Comparison of ENCODE assay signal across 1 cellular context in the genomic region with DNA sequence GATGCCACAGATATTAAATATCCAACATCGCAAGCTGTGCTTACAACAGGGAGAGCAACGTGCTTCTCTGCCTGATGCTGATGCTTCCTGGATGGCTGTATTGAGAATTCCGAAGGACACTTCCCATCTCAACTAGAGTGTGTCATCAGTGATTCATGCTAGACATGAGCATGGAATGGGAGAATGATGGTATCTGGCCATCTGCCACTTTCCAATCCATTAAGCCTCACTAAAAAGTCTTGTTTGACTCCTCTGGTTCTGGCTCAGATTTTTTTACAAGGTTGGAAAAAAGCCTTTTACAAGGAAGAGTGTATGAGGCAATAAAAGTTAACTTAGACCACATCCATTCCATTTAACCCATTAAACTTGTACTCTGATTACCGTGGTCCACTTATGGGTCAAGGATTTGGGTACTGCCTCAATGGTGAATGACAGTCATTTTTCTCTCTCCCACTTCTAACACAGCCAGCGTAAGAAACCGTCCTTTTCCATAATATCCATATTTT.
TF ChIP-seq lines count a peak whose summit lies in the region.

No MANE protein-coding gene starts in this region.

TF ChIP-seq in HEK293, 187 proteins besides CTCF, POLR2A, EP300 and RAD21 (continued from another document and continues in another):
- TF ChIP-seq, protein P1, sequence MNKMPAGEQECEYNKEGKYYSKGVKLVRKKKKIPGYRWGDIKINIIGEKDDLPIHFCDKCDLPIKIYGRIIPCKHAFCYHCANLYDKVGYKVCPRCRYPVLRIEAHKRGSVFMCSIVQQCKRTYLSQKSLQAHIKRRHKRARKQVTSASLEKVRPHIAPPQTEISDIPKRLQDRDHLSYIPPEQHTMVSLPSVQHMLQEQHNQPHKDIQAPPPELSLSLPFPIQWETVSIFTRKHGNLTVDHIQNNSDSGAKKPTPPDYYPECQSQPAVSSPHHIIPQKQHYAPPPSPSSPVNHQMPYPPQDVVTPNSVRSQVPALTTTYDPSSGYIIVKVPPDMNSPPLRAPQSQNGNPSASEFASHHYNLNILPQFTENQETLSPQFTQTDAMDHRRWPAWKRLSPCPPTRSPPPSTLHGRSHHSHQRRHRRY (tag by site-specific recombination; IDR thresholded peaks at IDR 0.05) = no peak
- TF ChIP-seq ZNF426 (tag by site-specific recombination; IDR thresholded peaks at IDR 0.05) (no peak), ZNF843 (tag by site-specific recombination; IDR thresholded peaks at IDR 0.05) (peak; percentile 98), GLI4 (tag by site-specific recombination; IDR thresholded peaks at IDR 0.05) (no peak), ZNF530 (tag by site-specific recombination; IDR thresholded peaks at IDR 0.05; ENCODE audit: low read depth) (no peak), FEZF1 (tag by site-specific recombination; IDR thresholded peaks at IDR 0.05) (peak; percentile 98), ZNF544 (tag by site-specific recombination; IDR thresholded peaks at IDR 0.05) (no peak), SP2 (tag by site-specific recombination; IDR thresholded peaks at IDR 0.05) (no peak), ZNF76 (tag by site-specific recombination; IDR thresholded peaks at IDR 0.05; ENCODE audit: borderline replicate concordance, low read depth) (no peak), ZNF114 (tag by site-specific recombination; IDR thresholded peaks at IDR 0.05) (no peak), YY1 (tag by site-specific recombination; IDR thresholded peaks at IDR 0.05) (no peak), KLF16 (tag by site-specific recombination; IDR thresholded peaks at IDR 0.05) (peak; percentile 63), HOXD13 (CRISPR knock-in tag; IDR thresholded peaks at IDR 0.05; ENCODE audit: borderline replicate concordance) (peak; percentile 95), ZNF549 (tag by site-specific recombination; IDR thresholded peaks at IDR 0.05) (no peak), GLIS1 (tag by site-specific recombination; IDR thresholded peaks at IDR 0.05) (peak; percentile 17; the same call in 1 of the 2 replicates), ZNF221 (tag by site-specific recombination; IDR thresholded peaks at IDR 0.05; ENCODE audit: borderline replicate concordance) (no peak), ZNF561 (tag by site-specific recombination; IDR thresholded peaks at IDR 0.05; ENCODE audit: borderline replicate concordance) (peak; percentile 90), ZFP69B (tag by site-specific recombination; IDR thresholded peaks at IDR 0.05) (no peak), ZNF324 (tag by site-specific recombination; IDR thresholded peaks at IDR 0.05) (peak; percentile 43; the same call in 1 of the 2 replicates), ZNF202 (tag by site-specific recombination; IDR thresholded peaks at IDR 0.05; ENCODE audit: borderline replicate concordance) (no peak), ZNF658 (tag by site-specific recombination; IDR thresholded peaks at IDR 0.05) (no peak), HOXA7 (CRISPR knock-in tag; IDR thresholded peaks at IDR 0.05; ENCODE audit: borderline replicate concordance) (no peak), SP3 (tag by site-specific recombination; IDR thresholded peaks at IDR 0.05) (peak; percentile 31; the same call in 1 of the 2 replicates), ZBTB20 (tag by site-specific recombination; IDR thresholded peaks at IDR 0.05) (peak; percentile 60), ZNF701 (tag by site-specific recombination; IDR thresholded peaks at IDR 0.05) (no peak), ZNF664 (tag by site-specific recombination; IDR thresholded peaks at IDR 0.05) (peak; percentile 71), SALL2 (tag by site-specific recombination; IDR thresholded peaks at IDR 0.05; ENCODE audit: borderline replicate concordance) (no peak), ZNF174 (tag by site-specific recombination; IDR thresholded peaks at IDR 0.05) (no peak), ZNF394 (tag by site-specific recombination; IDR thresholded peaks at IDR 0.05; ENCODE audit: borderline replicate concordance) (peak; percentile 78), ZFP37 (tag by site-specific recombination; IDR thresholded peaks at IDR 0.05) (peak; percentile 68), ZNF747 (tag by site-specific recombination; IDR thresholded peaks at IDR 0.05) (no peak), ZNF423 (tag by site-specific recombination; IDR thresholded peaks at IDR 0.05) (no peak), ZNF777 (tag by site-specific recombination; IDR thresholded peaks at IDR 0.05; ENCODE audit: borderline replicate concordance) (no peak), ZNF501 (tag by site-specific recombination; IDR thresholded peaks at IDR 0.05) (peak; percentile 90), SCRT1 (tag by site-specific recombination; IDR thresholded peaks at IDR 0.05; ENCODE audit: borderline replicate concordance) (peak; percentile 20; the same call in 1 of the 2 replicates), SCRT2 (tag by site-specific recombination; IDR thresholded peaks at IDR 0.05) (no peak)
- TF ChIP-seq, protein P2, sequence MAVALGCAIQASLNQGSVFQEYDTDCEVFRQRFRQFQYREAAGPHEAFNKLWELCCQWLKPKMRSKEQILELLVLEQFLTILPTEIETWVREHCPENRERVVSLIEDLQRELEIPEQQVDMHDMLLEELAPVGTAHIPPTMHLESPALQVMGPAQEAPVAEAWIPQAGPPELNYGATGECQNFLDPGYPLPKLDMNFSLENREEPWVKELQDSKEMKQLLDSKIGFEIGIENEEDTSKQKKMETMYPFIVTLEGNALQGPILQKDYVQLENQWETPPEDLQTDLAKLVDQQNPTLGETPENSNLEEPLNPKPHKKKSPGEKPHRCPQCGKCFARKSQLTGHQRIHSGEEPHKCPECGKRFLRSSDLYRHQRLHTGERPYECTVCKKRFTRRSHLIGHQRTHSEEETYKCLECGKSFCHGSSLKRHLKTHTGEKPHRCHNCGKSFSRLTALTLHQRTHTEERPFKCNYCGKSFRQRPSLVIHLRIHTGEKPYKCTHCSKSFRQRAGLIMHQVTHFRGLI (tag by site-specific recombination; IDR thresholded peaks at IDR 0.05) = no peak; the same call in 1 of the 2 replicates
- TF ChIP-seq, protein P3, sequence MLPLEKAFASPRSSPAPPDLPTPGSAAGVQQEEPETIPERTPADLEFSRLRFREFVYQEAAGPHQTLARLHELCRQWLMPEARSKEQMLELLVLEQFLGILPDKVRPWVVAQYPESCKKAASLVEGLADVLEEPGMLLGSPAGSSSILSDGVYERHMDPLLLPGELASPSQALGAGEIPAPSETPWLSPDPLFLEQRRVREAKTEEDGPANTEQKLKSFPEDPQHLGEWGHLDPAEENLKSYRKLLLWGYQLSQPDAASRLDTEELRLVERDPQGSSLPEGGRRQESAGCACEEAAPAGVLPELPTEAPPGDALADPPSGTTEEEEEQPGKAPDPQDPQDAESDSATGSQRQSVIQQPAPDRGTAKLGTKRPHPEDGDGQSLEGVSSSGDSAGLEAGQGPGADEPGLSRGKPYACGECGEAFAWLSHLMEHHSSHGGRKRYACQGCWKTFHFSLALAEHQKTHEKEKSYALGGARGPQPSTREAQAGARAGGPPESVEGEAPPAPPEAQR (tag by site-specific recombination; IDR thresholded peaks at IDR 0.05) = no peak
- TF ChIP-seq, protein P4, sequence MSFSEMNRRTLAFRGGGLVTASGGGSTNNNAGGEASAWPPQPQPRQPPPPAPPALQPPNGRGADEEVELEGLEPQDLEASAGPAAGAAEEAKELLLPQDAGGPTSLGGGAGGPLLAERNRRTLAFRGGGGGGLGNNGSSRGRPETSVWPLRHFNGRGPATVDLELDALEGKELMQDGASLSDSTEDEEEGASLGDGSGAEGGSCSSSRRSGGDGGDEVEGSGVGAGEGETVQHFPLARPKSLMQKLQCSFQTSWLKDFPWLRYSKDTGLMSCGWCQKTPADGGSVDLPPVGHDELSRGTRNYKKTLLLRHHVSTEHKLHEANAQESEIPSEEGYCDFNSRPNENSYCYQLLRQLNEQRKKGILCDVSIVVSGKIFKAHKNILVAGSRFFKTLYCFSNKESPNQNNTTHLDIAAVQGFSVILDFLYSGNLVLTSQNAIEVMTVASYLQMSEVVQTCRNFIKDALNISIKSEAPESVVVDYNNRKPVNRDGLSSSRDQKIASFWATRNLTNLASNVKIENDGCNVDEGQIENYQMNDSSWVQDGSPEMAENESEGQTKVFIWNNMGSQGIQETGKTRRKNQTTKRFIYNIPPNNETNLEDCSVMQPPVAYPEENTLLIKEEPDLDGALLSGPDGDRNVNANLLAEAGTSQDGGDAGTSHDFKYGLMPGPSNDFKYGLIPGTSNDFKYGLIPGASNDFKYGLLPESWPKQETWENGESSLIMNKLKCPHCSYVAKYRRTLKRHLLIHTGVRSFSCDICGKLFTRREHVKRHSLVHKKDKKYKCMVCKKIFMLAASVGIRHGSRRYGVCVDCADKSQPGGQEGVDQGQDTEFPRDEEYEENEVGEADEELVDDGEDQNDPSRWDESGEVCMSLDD (tag by site-specific recombination; IDR thresholded peaks at IDR 0.05) = no peak
- TF ChIP-seq, protein P5, sequence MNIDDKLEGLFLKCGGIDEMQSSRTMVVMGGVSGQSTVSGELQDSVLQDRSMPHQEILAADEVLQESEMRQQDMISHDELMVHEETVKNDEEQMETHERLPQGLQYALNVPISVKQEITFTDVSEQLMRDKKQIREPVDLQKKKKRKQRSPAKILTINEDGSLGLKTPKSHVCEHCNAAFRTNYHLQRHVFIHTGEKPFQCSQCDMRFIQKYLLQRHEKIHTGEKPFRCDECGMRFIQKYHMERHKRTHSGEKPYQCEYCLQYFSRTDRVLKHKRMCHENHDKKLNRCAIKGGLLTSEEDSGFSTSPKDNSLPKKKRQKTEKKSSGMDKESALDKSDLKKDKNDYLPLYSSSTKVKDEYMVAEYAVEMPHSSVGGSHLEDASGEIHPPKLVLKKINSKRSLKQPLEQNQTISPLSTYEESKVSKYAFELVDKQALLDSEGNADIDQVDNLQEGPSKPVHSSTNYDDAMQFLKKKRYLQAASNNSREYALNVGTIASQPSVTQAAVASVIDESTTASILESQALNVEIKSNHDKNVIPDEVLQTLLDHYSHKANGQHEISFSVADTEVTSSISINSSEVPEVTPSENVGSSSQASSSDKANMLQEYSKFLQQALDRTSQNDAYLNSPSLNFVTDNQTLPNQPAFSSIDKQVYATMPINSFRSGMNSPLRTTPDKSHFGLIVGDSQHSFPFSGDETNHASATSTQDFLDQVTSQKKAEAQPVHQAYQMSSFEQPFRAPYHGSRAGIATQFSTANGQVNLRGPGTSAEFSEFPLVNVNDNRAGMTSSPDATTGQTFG (tag by site-specific recombination; IDR thresholded peaks at IDR 0.05; ENCODE audit: borderline replicate concordance) = no peak
- TF ChIP-seq, protein P6, sequence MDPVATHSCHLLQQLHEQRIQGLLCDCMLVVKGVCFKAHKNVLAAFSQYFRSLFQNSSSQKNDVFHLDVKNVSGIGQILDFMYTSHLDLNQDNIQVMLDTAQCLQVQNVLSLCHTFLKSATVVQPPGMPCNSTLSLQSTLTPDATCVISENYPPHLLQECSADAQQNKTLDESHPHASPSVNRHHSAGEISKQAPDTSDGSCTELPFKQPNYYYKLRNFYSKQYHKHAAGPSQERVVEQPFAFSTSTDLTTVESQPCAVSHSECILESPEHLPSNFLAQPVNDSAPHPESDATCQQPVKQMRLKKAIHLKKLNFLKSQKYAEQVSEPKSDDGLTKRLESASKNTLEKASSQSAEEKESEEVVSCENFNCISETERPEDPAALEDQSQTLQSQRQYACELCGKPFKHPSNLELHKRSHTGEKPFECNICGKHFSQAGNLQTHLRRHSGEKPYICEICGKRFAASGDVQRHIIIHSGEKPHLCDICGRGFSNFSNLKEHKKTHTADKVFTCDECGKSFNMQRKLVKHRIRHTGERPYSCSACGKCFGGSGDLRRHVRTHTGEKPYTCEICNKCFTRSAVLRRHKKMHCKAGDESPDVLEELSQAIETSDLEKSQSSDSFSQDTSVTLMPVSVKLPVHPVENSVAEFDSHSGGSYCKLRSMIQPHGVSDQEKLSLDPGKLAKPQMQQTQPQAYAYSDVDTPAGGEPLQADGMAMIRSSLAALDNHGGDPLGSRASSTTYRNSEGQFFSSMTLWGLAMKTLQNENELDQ (tag by site-specific recombination; IDR thresholded peaks at IDR 0.05; ENCODE audit: low read depth) = no peak
- TF ChIP-seq, protein P7, sequence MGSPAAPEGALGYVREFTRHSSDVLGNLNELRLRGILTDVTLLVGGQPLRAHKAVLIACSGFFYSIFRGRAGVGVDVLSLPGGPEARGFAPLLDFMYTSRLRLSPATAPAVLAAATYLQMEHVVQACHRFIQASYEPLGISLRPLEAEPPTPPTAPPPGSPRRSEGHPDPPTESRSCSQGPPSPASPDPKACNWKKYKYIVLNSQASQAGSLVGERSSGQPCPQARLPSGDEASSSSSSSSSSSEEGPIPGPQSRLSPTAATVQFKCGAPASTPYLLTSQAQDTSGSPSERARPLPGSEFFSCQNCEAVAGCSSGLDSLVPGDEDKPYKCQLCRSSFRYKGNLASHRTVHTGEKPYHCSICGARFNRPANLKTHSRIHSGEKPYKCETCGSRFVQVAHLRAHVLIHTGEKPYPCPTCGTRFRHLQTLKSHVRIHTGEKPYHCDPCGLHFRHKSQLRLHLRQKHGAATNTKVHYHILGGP (tag by site-specific recombination; IDR thresholded peaks at IDR 0.05) = peak; percentile 53
- TF ChIP-seq, protein P8, sequence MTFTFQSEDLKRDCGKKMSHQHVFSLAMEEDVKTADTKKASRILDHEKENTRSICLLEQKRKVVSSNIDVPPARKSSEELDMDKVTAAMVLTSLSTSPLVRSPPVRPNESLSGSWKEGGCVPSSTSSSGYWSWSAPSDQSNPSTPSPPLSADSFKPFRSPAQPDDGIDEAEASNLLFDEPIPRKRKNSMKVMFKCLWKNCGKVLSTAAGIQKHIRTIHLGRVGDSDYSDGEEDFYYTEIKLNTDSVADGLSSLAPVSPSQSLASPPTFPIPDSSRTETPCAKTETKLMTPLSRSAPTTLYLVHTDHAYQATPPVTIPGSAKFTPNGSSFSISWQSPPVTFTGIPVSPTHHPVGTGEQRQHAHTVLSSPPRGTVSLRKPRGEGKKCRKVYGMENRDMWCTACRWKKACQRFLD (tag by site-specific recombination; IDR thresholded peaks at IDR 0.05) = no peak
- TF ChIP-seq, protein P9, sequence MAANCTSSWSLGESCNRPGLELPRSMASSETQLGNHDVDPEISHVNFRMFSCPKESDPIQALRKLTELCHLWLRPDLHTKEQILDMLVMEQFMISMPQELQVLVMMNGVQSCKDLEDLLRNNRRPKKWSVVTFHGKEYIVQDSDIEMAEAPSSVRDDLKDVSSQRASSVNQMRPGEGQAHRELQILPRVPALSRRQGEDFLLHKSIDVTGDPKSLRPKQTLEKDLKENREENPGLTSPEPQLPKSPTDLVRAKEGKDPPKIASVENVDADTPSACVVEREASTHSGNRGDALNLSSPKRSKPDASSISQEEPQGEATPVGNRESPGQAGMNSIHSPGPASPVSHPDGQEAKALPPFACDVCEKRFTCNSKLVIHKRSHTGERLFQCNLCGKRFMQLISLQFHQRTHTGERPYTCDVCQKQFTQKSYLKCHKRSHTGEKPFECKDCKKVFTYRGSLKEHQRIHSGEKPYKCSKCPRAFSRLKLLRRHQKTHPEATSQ (tag by site-specific recombination; IDR thresholded peaks at IDR 0.05) = peak; percentile 77; the same call in 1 of the 2 replicates
